Comparison of ENCODE assay signal across 8 cellular contexts in the genomic region with DNA sequence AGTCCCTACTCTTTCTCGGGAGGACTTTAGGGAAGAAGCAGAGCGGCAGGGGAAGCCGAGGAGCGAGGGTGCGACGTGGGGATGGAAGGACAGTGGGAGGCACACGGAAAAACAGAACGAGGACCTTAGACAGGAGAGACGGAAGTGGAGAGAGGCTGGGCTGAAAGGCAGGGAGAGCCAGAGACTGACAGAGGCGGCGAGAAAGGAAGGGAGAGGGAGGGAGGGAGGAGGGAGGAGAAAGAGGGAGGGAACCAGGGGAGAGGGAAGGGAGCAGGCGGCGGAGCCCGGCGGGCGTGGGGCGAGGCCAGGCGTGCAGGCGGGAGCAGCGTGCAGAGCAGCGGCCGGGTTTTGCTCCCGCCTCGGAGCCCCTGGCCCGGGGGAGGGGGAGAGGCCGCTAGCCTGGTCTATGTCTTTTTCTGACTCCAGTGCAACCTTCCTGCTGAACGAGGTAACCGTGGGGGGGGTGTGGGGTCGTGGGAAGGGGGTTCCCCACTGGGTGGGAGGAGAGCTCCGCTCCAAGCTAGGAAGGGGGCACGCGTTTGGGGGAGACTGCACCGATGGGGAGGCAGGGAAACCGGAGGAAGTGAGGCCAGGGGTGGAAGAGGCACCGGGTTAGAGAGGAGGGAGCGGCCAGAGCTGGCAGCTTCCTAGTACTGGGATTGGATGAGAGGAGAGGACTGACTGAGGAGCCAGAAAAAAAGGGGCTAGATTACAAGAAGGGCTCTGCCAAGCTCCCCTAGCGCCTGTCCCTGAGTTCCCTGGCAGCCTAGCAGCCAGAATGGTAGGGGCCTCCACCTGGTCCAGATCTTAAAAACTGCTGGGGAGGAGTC. TPM values are rescaled to one million over a fixed set of nuclear protein-coding genes. Genes with fewer than 3 reads are reported as not detected.
DNase-seq lines count a peak whose midpoint lies in the region; FAIRE-seq and TF ChIP-seq lines count a peak whose summit lies in the region.

No MANE protein-coding gene starts in this region.

- peak; percentile 77 for DNase-seq in GDM1 (lab: John Stamatoyannopoulos, UW)
- DNase-seq in NCI-H1092 treated with DMSO at 0.1 percent for 48 hours (lab: John Stamatoyannopoulos, UW) = peak; percentile 70
- DNase-seq in cerebellar cortex (ENCODE audit: low spot score) = peak; percentile 89
- peak; percentile 95 for DNase-seq in islet precursor cell
- peak; percentile 93 for DNase-seq in small intestine
- DNase-seq in effector CD4-positive, alpha-beta T cell = no peak

- POLR2A ChIA-PET in HEK293 (lab: Yijun Ruan, JAX) = interaction anchor here (0.6 to 2.3 kb wide), 9 partner anchors 11 to 466 kb away, joined by 3 to 12 read pairs (median 6); a partner anchor contains a TSS

- H3K9ac ChIP-seq in SU-DHL-6 (ENCODE audit: low read length) = peak overlapping the region; percentile 87

- H4K20me1 ChIP-seq in SU-DHL-6 (ENCODE audit: low read depth, low read length) = no peaks in the 10 kb centered on the region

- H3K27ac ChIP-seq in HEK293 (ENCODE audit: extremely low read depth, low read depth, low read length) (peak overlapping the region; percentile 79; the same call in 1 of the 2 replicates), SU-DHL-6 (ENCODE audit: low read depth, low read length) (no peak overlapping the region), small intestine (ENCODE audit: low read depth in 1 of 2, low read length in 1 of 2) (peak overlapping the region; percentile 76 to 92)

- H3F3A ChIP-seq in SU-DHL-6 (ENCODE audit: insufficient read depth) = peaks cover 15% of the 10 kb centered on the region

- CTCF ChIA-PET in HEK293 (lab: Yijun Ruan, JAX) = interaction anchor here (0.5 to 7.1 kb wide), 42 partner anchors 10 to 1099 kb away, joined by 3 to 53 read pairs (median 4); a partner anchor contains a TSS

- H3K4me3 ChIP-seq in HEK293 (ENCODE audit: low read depth, low read length) = peak overlapping the region; percentile 63
- peak overlapping the region; percentile 62 for H3K4me3 ChIP-seq in SU-DHL-6 (ENCODE audit: insufficient read depth, low read length, poor library complexity, severe bottlenecking)
- H3K4me3 ChIP-seq in small intestine (ENCODE audit: low read depth in 1 of 2, low read length in 2 of 2) = peak overlapping the region; percentile 60 to 65

- no peaks in the 10 kb centered on the region for H3K79me2 ChIP-seq in SU-DHL-6 (ENCODE audit: insufficient read depth, low read length)

- no peaks in the 10 kb centered on the region for H3K9me3 ChIP-seq in HEK293 (ENCODE audit: control insufficient read depth, insufficient read depth, low read depth, low read length)
- no peaks in the 10 kb centered on the region for H3K9me3 ChIP-seq in SU-DHL-6 (ENCODE audit: insufficient read depth, low read length)
- H3K9me3 ChIP-seq in small intestine (ENCODE audit: control insufficient read depth, low read depth) = no peaks in the 10 kb centered on the region

- H3K4me1 ChIP-seq in HEK293 (ENCODE audit: control insufficient read depth, insufficient read depth, low read length) (peaks cover 3% of the 10 kb centered on the region; the same call in 1 of the 2 replicates), small intestine (ENCODE audit: control insufficient read depth in 2 of 2, insufficient read depth in 1 of 2, low read depth in 1 of 2, low read length in 1 of 2) (peaks cover 0 to 7% of the 10 kb centered on the region in 2 donors)

- no peaks in the 10 kb centered on the region for H3K36me3 ChIP-seq in HEK293 (ENCODE audit: control insufficient read depth in 2 of 2, insufficient read depth in 1 of 2, low read length in 2 of 2)
- no peaks in the 10 kb centered on the region for H3K36me3 ChIP-seq in SU-DHL-6 (ENCODE audit: low read length)
- H3K36me3 ChIP-seq in small intestine (ENCODE audit: control insufficient read depth in 2 of 2, insufficient read depth in 2 of 2, low read length in 2 of 2) = no peaks in the 10 kb centered on the region

- no peaks in the 10 kb centered on the region for H3K27me3 ChIP-seq in SU-DHL-6 (ENCODE audit: low read length)
- no peaks in the 10 kb centered on the region for H3K27me3 ChIP-seq in small intestine (ENCODE audit: control insufficient read depth in 2 of 2, insufficient read depth in 2 of 2, low read length in 2 of 2)

- H3K4me2 ChIP-seq in SU-DHL-6 (ENCODE audit: low read depth, low read length, poor library complexity, severe bottlenecking) = peak overlapping the region; percentile 95

- FAIRE-seq in small intestine (lab: Jason Lieb, UNC) = no peak

- TF ChIP-seq CTCF in HEK293 (tag by site-specific recombination; IDR thresholded peaks at IDR 0.05) (no peak), SU-DHL-6 (IDR thresholded peaks at IDR 0.05; ENCODE audit: insufficient read depth, low read length, poor library complexity, severe bottlenecking) (no peak)

- H3K9me2 ChIP-seq in SU-DHL-6 (replicated peaks; ENCODE audit: insufficient read depth, low read length) = no peaks in the 10 kb centered on the region

- H2AFZ ChIP-seq in SU-DHL-6 (ENCODE audit: low read depth, low read length, severe bottlenecking) = peak overlapping the region; percentile 100

- 1 to 3% (median 1%) methylated on average over 27 to 37 of the region's 37 CpGs for WGBS in small intestine, 3 donors

TF ChIP-seq in HEK293, 187 proteins besides CTCF, POLR2A, EP300 and RAD21 (continues in another document):
- TF ChIP-seq, protein P1, sequence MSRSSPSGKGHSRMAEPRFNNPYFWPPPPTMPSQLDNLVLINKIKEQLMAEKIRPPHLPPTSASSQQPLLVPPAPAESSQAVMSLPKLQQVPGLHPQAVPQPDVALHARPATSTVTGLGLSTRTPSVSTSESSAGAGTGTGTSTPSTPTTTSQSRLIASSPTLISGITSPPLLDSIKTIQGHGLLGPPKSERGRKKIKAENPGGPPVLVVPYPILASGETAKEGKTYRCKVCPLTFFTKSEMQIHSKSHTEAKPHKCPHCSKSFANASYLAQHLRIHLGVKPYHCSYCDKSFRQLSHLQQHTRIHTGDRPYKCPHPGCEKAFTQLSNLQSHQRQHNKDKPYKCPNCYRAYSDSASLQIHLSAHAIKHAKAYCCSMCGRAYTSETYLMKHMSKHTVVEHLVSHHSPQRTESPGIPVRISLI (tag by site-specific recombination; IDR thresholded peaks at IDR 0.05) = no peak
- TF ChIP-seq ZNF621 (tag by site-specific recombination; IDR thresholded peaks at IDR 0.05) (no peak), ZFP37 (tag by site-specific recombination; IDR thresholded peaks at IDR 0.05) (no peak), ZNF416 (tag by site-specific recombination; IDR thresholded peaks at IDR 0.05) (no peak), ZNF701 (tag by site-specific recombination; IDR thresholded peaks at IDR 0.05) (0 out of 2 replicates have a peak, but pooled peaks have one; percentile 3), ZBTB7A (tag by site-specific recombination; IDR thresholded peaks at IDR 0.05; ENCODE audit: low read depth) (no peak), ZNF169 (tag by site-specific recombination; IDR thresholded peaks at IDR 0.05) (no peak), SCRT2 (tag by site-specific recombination; IDR thresholded peaks at IDR 0.05) (no peak), ZFHX2 (tag by site-specific recombination; conservative IDR thresholded peaks at IDR 0.05) (peak; percentile 89), HOXC10 (CRISPR knock-in tag; IDR thresholded peaks at IDR 0.05) (no peak), ZBTB17 (tag by site-specific recombination; IDR thresholded peaks at IDR 0.05) (peak; percentile 100), PRDM1 (tag by site-specific recombination; IDR thresholded peaks at IDR 0.05) (peak; percentile 96), ZNF600 (tag by site-specific recombination; IDR thresholded peaks at IDR 0.05) (peak; percentile 97), GFI1B (tag by site-specific recombination; IDR thresholded peaks at IDR 0.05) (no peak)
- TF ChIP-seq, protein P2, sequence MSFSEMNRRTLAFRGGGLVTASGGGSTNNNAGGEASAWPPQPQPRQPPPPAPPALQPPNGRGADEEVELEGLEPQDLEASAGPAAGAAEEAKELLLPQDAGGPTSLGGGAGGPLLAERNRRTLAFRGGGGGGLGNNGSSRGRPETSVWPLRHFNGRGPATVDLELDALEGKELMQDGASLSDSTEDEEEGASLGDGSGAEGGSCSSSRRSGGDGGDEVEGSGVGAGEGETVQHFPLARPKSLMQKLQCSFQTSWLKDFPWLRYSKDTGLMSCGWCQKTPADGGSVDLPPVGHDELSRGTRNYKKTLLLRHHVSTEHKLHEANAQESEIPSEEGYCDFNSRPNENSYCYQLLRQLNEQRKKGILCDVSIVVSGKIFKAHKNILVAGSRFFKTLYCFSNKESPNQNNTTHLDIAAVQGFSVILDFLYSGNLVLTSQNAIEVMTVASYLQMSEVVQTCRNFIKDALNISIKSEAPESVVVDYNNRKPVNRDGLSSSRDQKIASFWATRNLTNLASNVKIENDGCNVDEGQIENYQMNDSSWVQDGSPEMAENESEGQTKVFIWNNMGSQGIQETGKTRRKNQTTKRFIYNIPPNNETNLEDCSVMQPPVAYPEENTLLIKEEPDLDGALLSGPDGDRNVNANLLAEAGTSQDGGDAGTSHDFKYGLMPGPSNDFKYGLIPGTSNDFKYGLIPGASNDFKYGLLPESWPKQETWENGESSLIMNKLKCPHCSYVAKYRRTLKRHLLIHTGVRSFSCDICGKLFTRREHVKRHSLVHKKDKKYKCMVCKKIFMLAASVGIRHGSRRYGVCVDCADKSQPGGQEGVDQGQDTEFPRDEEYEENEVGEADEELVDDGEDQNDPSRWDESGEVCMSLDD (tag by site-specific recombination; IDR thresholded peaks at IDR 0.05) = no peak; the same call in 1 of the 2 replicates
- TF ChIP-seq, protein P3, sequence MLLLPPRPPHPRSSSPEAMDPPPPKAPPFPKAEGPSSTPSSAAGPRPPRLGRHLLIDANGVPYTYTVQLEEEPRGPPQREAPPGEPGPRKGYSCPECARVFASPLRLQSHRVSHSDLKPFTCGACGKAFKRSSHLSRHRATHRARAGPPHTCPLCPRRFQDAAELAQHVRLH (tag by site-specific recombination; IDR thresholded peaks at IDR 0.05) = no peak
- TF ChIP-seq, protein P4, sequence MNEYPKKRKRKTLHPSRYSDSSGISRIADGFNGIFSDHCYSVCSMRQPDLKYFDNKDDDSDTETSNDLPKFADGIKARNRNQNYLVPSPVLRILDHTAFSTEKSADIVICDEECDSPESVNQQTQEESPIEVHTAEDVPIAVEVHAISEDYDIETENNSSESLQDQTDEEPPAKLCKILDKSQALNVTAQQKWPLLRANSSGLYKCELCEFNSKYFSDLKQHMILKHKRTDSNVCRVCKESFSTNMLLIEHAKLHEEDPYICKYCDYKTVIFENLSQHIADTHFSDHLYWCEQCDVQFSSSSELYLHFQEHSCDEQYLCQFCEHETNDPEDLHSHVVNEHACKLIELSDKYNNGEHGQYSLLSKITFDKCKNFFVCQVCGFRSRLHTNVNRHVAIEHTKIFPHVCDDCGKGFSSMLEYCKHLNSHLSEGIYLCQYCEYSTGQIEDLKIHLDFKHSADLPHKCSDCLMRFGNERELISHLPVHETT (tag by site-specific recombination; IDR thresholded peaks at IDR 0.05) = no peak

RNA-seq across cellular contexts. Expression of a gene that starts 2.8 kb away (rescaled TPM):
- 10 to 100 TPM; 11.6 to 12.1 (median 11.9) TPM for polyA plus RNA-seq in small intestine

RNA-seq across cellular contexts. Expression of a gene that starts 26.6 kb away (rescaled TPM):
- 10 to 100 TPM; 14.1 to 27.7 (median 20.1) TPM for polyA plus RNA-seq in small intestine

RNA-seq across cellular contexts. Expression of a gene that starts 36.5 kb away (rescaled TPM):
- polyA plus RNA-seq in small intestine = 10 to 100 TPM; 53.2 to 59.3 (median 55.0) TPM

RNA-seq across cellular contexts. Expression of a gene that starts 50.2 kb away (rescaled TPM):
- polyA plus RNA-seq in small intestine = 1 to 10 TPM; 3.8 to 6.3 (median 4.9) TPM
